Comparison of ENCODE assay signal across 35 cellular contexts in genomic region chr4:120927758-120928409, GRCh38. TPM values are rescaled to one million over a fixed set of nuclear protein-coding genes. Genes with fewer than 3 reads are reported as not detected.
"Had no signal": no experiment of that assay in that cellular context is flagged by ENCODE, and none has a peak within 500 bp of the region (broad histone marks: within the 10 kb centered on the region; RNA-seq: fewer than 3 reads in every experiment).

No MANE protein-coding gene starts in this region.

- FAIRE-seq: endometrium, kidney, pancreas had no signal

- ATAC-seq: heart left ventricle, left colon, sciatic nerve had no signal

- H3K27ac ChIP-seq: cardiac muscle cell, colonic mucosa, heart left ventricle, pancreas, prostate gland, skin epidermis, stomach, thyroid gland, upper lobe of left lung, vagina had no signal

- H3K4me1 ChIP-seq: colonic mucosa, prostate gland, thyroid gland, upper lobe of left lung, vagina had no signal

- H3K27me3 ChIP-seq: cardiac muscle cell, colonic mucosa, pancreas, thyroid gland, upper lobe of left lung, vagina had no signal

- H3K36me3 ChIP-seq: cardiac muscle cell, colonic mucosa, heart left ventricle, pancreas, prostate gland, stomach, thyroid gland, upper lobe of left lung, vagina had no signal

- DNase-seq: activated CD4-positive, alpha-beta memory T cell treated with anti-CD3 and anti-CD28 coated beads for 36 hours; activated CD4-positive, alpha-beta T cell treated with anti-CD3 and anti-CD28 coated beads, Interleukin-2, amount 10 ng/mL, durations not matched to agents 24 days and 14 days; activated CD4-positive, CD25-positive, alpha-beta regulatory T cell treated with anti-CD3 and anti-CD28 coated beads, Interleukin-2, amount 50 U/mL, for 72 hours; activated gamma-delta T cell treated with Interleukin-2 at 50 U/mL for 16 hours; activated naive CD4-positive, alpha-beta T cell treated with anti-CD3 and anti-CD28 coated beads, Interleukin-2, amount 50 U/mL, for 16 hours; activated T-cell treated with anti-CD3 and anti-CD28 coated beads for 4 hours; aorta; cerebellar nuclear complex; colonic mucosa; effector CD8-positive, alpha-beta T cell; heart left ventricle; hypothalamus; immature natural killer cell; kidney; left colon; mammary epithelial cell; nucleus accumbens; pancreas; retina; stimulated activated CD4-positive, alpha-beta T cell treated with anti-CD3 and anti-CD28 coated beads, Interleukin-12 subunit alpha, Interleukin-12 subunit beta, amount 100 ng/mL, for 4 hours; stimulated activated CD4-positive, alpha-beta T cell treated with anti-CD3 and anti-CD28 coated beads, Interleukin-4, amount 100 ng/mL, for 1 hour; stomach; T-helper 9 cell; thyroid gland; upper lobe of left lung had no signal

- H3K27ac Mint-ChIP-seq: activated CD4-positive, alpha-beta memory T cell treated with anti-CD3 and anti-CD28 coated beads for 36 hours; activated CD4-positive, alpha-beta T cell treated with anti-CD3 and anti-CD28 coated beads, Interleukin-2, amount 10 ng/mL, durations not matched to agents 24 days and 14 days; activated T-helper 1 cell treated with anti-CD3 and anti-CD28 coated beads, Interleukin-12 subunit alpha, Interleukin-12 subunit beta, Interleukin-2, Interleukin-4 antibody, amounts not matched to agents 30 ng/mL and 10 ng/mL and 1 ng/mL, durations not matched to agents 14 hours and 24 hours and 36 hours; brain; immature natural killer cell; T-helper 1 cell treated with Interleukin-12 subunit alpha and Interleukin-12 subunit beta and Interleukin-4 antibody, amounts not matched to agents 30 μg/mL and 1 μg/mL, for 36 hours had no signal

- H3K9me3 ChIP-seq: colonic mucosa, heart left ventricle, pancreas, prostate gland, stomach, thyroid gland, upper lobe of left lung, vagina had no signal

- H3K4me1 Mint-ChIP-seq: activated CD4-positive, alpha-beta T cell treated with anti-CD3 and anti-CD28 coated beads, Interleukin-2, amount 10 ng/mL, durations not matched to agents 24 days and 14 days; brain had no signal

- H3K4me3 Mint-ChIP-seq: activated CD4-positive, alpha-beta memory T cell treated with anti-CD3 and anti-CD28 coated beads for 36 hours; activated CD4-positive, alpha-beta T cell treated with anti-CD3 and anti-CD28 coated beads, Interleukin-2, amount 10 ng/mL, durations not matched to agents 24 days and 14 days; activated T-helper 1 cell treated with anti-CD3 and anti-CD28 coated beads, Interleukin-12 subunit alpha, Interleukin-12 subunit beta, Interleukin-2, Interleukin-4 antibody, amounts not matched to agents 30 ng/mL and 10 ng/mL and 1 ng/mL, durations not matched to agents 14 hours and 24 hours and 36 hours; brain; immature natural killer cell; neural crest cell; T-helper 1 cell treated with Interleukin-12 subunit alpha and Interleukin-12 subunit beta and Interleukin-4 antibody, amounts not matched to agents 30 μg/mL and 1 μg/mL, for 36 hours had no signal

- H3K36me3 Mint-ChIP-seq: activated CD4-positive, alpha-beta memory T cell treated with anti-CD3 and anti-CD28 coated beads for 36 hours; brain; immature natural killer cell had no signal

- H3K9me3 Mint-ChIP-seq: activated CD4-positive, alpha-beta memory T cell treated with anti-CD3 and anti-CD28 coated beads for 36 hours; activated T-helper 1 cell treated with anti-CD3 and anti-CD28 coated beads, Interleukin-12 subunit alpha, Interleukin-12 subunit beta, Interleukin-2, Interleukin-4 antibody, amounts not matched to agents 30 ng/mL and 10 ng/mL and 1 ng/mL, durations not matched to agents 14 hours and 24 hours and 36 hours; T-helper 1 cell treated with Interleukin-12 subunit alpha and Interleukin-12 subunit beta and Interleukin-4 antibody, amounts not matched to agents 30 μg/mL and 1 μg/mL, for 36 hours had no signal

- H3K4me3 ChIP-seq: cardiac muscle cell, colonic mucosa, heart left ventricle, pancreas, prostate gland, skin epidermis, stomach, thyroid gland, upper lobe of left lung, vagina had no signal

RNA-seq across cellular contexts. Expression of gene PRDM5, which starts 5.4 kb away (rescaled TPM):
- total RNA-seq: activated CD4-positive, alpha-beta T cell treated with anti-CD3 and anti-CD28 coated beads, Interleukin-2, amount 10 ng/mL, durations not matched to agents 24 days and 14 days; activated T-helper 1 cell treated with anti-CD3 and anti-CD28 coated beads, Interleukin-12 subunit alpha, Interleukin-12 subunit beta, Interleukin-2, Interleukin-4 antibody, amounts not matched to agents 30 ng/mL and 10 ng/mL and 1 ng/mL, durations not matched to agents 14 hours and 24 hours and 36 hours had no signal
